ENCODE assay signal across 9 cellular contexts in the genomic region with DNA sequence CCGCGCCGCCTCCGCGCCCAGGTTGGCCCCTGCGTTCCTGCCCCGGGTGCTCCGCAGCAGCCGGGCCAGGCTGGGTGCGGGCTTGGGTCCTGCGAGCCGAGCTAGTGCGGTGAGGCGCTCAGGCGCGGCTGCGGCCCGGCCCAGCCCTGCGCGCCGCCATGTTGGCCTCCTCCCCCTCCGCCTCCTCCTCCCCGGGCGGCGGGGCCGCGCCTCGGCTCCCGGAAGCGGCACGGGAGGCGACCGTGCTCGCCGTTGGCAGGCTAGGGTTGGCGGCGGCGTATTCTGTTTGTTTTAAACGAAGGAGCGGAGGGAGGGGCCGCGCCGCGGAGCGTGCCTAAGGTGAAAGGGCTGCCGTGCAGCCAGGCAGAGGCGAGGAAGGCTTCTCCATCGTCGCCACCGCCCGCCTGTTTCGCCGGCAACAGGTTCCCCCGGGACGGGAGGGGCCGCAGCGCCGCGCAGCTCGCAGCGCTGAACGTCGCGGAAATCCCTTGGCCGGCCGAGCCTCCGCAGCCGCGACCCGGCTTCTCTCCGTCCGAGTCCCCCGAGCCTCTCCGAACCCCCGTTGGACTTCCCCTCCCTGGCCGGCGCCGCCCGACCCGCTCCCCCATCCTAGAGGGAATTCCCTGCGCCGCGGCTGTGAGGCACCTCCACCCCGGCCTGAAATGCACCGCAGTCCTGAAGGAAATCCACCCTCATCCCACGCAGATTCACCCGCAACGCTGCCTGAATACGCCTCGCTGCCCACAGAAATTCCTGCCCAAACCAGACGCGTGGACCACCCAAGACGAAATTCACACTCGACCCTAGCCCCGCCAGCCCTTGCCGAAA. TPM values are rescaled to one million over a fixed set of nuclear protein-coding genes. Genes with fewer than 3 reads are reported as not detected.
A peak's percentile ranks its signal among the peaks of the same experiment; 100 is the strongest.
DNase-seq lines count a peak whose midpoint lies in the region; ATAC-seq, FAIRE-seq and TF ChIP-seq lines count a peak whose summit lies in the region.
"Had no signal": no experiment of that assay in that cellular context is flagged by ENCODE, and none has a peak within 500 bp of the region (broad histone marks: within the 10 kb centered on the region; RNA-seq: fewer than 3 reads in every experiment).

A gene with protein sequence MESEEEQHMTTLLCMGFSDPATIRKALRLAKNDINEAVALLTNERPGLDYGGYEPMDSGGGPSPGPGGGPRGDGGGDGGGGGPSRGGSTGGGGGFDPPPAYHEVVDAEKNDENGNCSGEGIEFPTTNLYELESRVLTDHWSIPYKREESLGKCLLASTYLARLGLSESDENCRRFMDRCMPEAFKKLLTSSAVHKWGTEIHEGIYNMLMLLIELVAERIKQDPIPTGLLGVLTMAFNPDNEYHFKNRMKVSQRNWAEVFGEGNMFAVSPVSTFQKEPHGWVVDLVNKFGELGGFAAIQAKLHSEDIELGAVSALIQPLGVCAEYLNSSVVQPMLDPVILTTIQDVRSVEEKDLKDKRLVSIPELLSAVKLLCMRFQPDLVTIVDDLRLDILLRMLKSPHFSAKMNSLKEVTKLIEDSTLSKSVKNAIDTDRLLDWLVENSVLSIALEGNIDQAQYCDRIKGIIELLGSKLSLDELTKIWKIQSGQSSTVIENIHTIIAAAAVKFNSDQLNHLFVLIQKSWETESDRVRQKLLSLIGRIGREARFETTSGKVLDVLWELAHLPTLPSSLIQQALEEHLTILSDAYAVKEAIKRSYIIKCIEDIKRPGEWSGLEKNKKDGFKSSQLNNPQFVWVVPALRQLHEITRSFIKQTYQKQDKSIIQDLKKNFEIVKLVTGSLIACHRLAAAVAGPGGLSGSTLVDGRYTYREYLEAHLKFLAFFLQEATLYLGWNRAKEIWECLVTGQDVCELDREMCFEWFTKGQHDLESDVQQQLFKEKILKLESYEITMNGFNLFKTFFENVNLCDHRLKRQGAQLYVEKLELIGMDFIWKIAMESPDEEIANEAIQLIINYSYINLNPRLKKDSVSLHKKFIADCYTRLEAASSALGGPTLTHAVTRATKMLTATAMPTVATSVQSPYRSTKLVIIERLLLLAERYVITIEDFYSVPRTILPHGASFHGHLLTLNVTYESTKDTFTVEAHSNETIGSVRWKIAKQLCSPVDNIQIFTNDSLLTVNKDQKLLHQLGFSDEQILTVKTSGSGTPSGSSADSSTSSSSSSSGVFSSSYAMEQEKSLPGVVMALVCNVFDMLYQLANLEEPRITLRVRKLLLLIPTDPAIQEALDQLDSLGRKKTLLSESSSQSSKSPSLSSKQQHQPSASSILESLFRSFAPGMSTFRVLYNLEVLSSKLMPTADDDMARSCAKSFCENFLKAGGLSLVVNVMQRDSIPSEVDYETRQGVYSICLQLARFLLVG (N-terminal part only) (minus strand): TSS at position 171 of the 828 bp plus-strand sequence. CDS start 251 bp downstream, outside the sequence.

- peak; percentile 89 for TF ChIP-seq POLR2A in K562 (conservative IDR thresholded peaks at IDR 0.05)

- H3K4me1 ChIP-seq in K562 (replicated peaks in 1 of 2; ENCODE audit: control insufficient read depth in 2 of 2, insufficient read depth in 2 of 2, low read length in 2 of 2): peaks cover 15 to 31% of the 10 kb centered on the region in 2 experiments

- H3K9ac ChIP-seq in K562 (ENCODE audit: insufficient read depth in 1 of 2, low read depth in 2 of 2, low read length in 2 of 2): peak within 1 kb of the TSS; percentile 91 to 100

- TF ChIP-seq EP300 in K562 (IDR thresholded peaks at IDR 0.05; ENCODE audit: low read length): 0 out of 2 replicates have a peak, but pooled peaks have one; percentile 16

- peak within 1 kb of the TSS; percentile 84 for H3K4me2 ChIP-seq in K562 (ENCODE audit: insufficient read depth, low read length)

- FAIRE-seq in K562 (lab: Jason Lieb, UNC): no peak
- FAIRE-seq: A204.1 had no signal

- intact Hi-C loops in K562 (cut with micrococcal nuclease): loop anchor here (2.0 kb wide), 1 partner anchor 69 kb away; no protein-coding TSS in a partner anchor

- no peaks in the 10 kb centered on the region for H3K9me3 ChIP-seq in K562 (replicated peaks; ENCODE audit: control insufficient read depth, insufficient read depth, low read depth, low read length)

- TF ChIP-seq RAD21 in K562 (CRISPR knock-in tag; conservative IDR thresholded peaks at IDR 0.05 in 1 of 2, IDR thresholded peaks at IDR 0.05 in 1 of 2): 0 out of 4 replicates have a peak, but pooled peaks of 1 of the 2 experiments have one; percentile 13

- no peaks in the 10 kb centered on the region for H3K9me1 ChIP-seq in K562 (ENCODE audit: control insufficient read depth, insufficient read depth, low read length)

- DNase-seq in NCI-H1417 (lab: John Stamatoyannopoulos, UW) (peak; percentile 78 to 89 (median 88)), NCI-H1417 treated with DMSO at 0.1 percent for 48 hours (lab: John Stamatoyannopoulos, UW) (no peak), NCI-H1694 treated with DMSO at 0.1 percent for 48 hours (lab: John Stamatoyannopoulos, UW) (peak; percentile 57), UCSD-AML1 (lab: John Stamatoyannopoulos, UW; ENCODE audit: unreplicated experiment) (peak; percentile 82), K562 (ENCODE audit: extremely low read depth in 1 of 4, low spot score in 3 of 4) (peak; percentile 81 to 90 (median 85)), skeletal muscle cell (ENCODE audit: low read depth) (no peak)

- H3K79me2 ChIP-seq in K562 (ENCODE audit: control insufficient read depth, insufficient read depth, low read length): peaks cover 64% of the 10 kb centered on the region

- in situ Hi-C loops in K562 (cut with MboI): no loop called here

- H3K36me3 ChIP-seq in K562 (ENCODE audit: control insufficient read depth, insufficient read depth, low read length): peaks cover 13% of the 10 kb centered on the region

- H3K27me3 ChIP-seq in K562 (ENCODE audit: control insufficient read depth in 2 of 2, insufficient read depth in 2 of 2, low read length in 2 of 2): no peaks in the 10 kb centered on the region

- POLR2A ChIA-PET in K562 (lab: Yijun Ruan, JAX): interaction anchor here (0.7 to 3.9 kb wide), 4 partner anchors 10 to 58 kb away, joined by 3 to 23 read pairs (median 4); no protein-coding TSS in a partner anchor

- no peaks in the 10 kb centered on the region for H4K20me1 ChIP-seq in K562 (replicated peaks; ENCODE audit: control insufficient read depth, insufficient read depth, low read length)

- H2AFZ ChIP-seq in K562 (ENCODE audit: low read depth, low read length): peak within 1 kb of the TSS; percentile 90

- peak within 1 kb of the TSS; percentile 94 for H3K27ac ChIP-seq in K562 (ENCODE audit: extremely low read depth, low read depth, low read length)

- BruUV-seq in K562 (replicated peaks; lab: Mats Ljungman, UMichigan): no TSS peak

- no peak for TF ChIP-seq CTCF in K562 (IDR thresholded peaks at IDR 0.05 in 2 of 3, conservative IDR thresholded peaks at IDR 0.05 in 1 of 3; ENCODE audit: insufficient read depth in 2 of 3, low read depth in 1 of 3, low read length in 3 of 3)

- ATAC-seq in HG02852 (IDR thresholded peaks at IDR 0.05; ENCODE audit: unreplicated experiment) (peak; percentile 78), K562 (peak; percentile 83)

- CTCF ChIA-PET in K562 (lab: Yijun Ruan, JAX; ENCODE audit: low intra/inter-chr PET ratio): no interaction called here

- H3K4me3 ChIP-seq in K562: peak within 1 kb of the TSS; percentile 80
- peak within 1 kb of the TSS; percentile 79 for H3K4me3 ChIP-seq in iPS-11a (ENCODE audit: low read depth, low read length)
- H3K4me3 ChIP-seq in skeletal muscle cell (ENCODE audit: low read depth, low read length): peak within 1 kb of the TSS; percentile 79

- WGBS in K562 (ENCODE audit: insufficient coverage, low coverage, missing lambda C conversion rate): under 1% methylated on average over 79 of the region's 96 CpGs

TF ChIP-seq in K562, 482 proteins besides CTCF, POLR2A, EP300 and RAD21 (continues in another document):
- TF ChIP-seq JUNB (CRISPR knock-in tag; conservative IDR thresholded peaks at IDR 0.05) (no peak), GABPB1 (CRISPR knock-in tag; IDR thresholded peaks at IDR 0.05) (peak; percentile 75), EGR1 (conservative IDR thresholded peaks at IDR 0.05) (no peak), SNRNP70 (optimal IDR thresholded peaks at IDR 0.05; ENCODE audit: low read depth, low read length) (no peak), PHF21A (IDR thresholded peaks at IDR 0.05; ENCODE audit: borderline replicate concordance, low read depth) (no peak), HMG20B (CRISPR knock-in tag; IDR thresholded peaks at IDR 0.05) (no peak), ZNF561 (CRISPR knock-in tag; conservative IDR thresholded peaks at IDR 0.05) (no peak), RBM14 (IDR thresholded peaks at IDR 0.05; ENCODE audit: borderline replicate concordance, insufficient read depth, low read depth, low read length) (no peak)

RNA-seq across cellular contexts. Expression of the gene that starts here (rescaled TPM):
- total RNA-seq in K562 (2011; cell fraction: chromatin; rRNA removed; ENCODE audit: low replicate concordance): 62.0 and 200 TPM in 2 replicates
- 24.7 and 42.9 TPM in 2 replicates for total RNA-seq in K562 (2011; cell fraction: nucleolus; rRNA removed)
- 66.4 and 102 TPM in 2 replicates for total RNA-seq in K562 (2011; cell fraction: nucleoplasm; rRNA removed)
- total RNA-seq in K562 (2014; rRNA removed): 33.9 and 36.8 TPM in 2 replicates
- 54.5 and 56.4 TPM in 2 replicates for total RNA-seq in K562 (2014; rRNA removed; fragmentation: Illumina TruSeq; extraction: Trizol)
- total RNA-seq in K562 (2015; rRNA removed; fragmentation: Illumina TruSeq; extraction: Trizol): 57.6 and 62.6 TPM in 2 replicates
- 40.5 and 43.4 TPM in 2 replicates for total RNA-seq in K562 (2021)
- 22.0 and 31.3 TPM in 2 replicates for polyA plus RNA-seq in K562 (2011; rRNA removed)
- polyA plus RNA-seq in K562 (2011; cell fraction: cytosol; rRNA removed): 14.2 and 17.7 TPM in 2 replicates
- 47.1 and 49.3 TPM in 2 replicates for polyA plus RNA-seq in K562 (2011; cell fraction: nucleus; rRNA removed)
- polyA plus RNA-seq in K562 (2012): 23.4 and 27.9 TPM in 2 replicates
- polyA plus RNA-seq in K562 (2014; fragmentation: Illumina TruSeq; extraction: Trizol): 38.2 and 43.5 TPM in 2 replicates
- 10 to 100 TPM in 1 of 2 experiments, 1 to 10 TPM in 1; 7.7 to 14.1 TPM for polyA plus RNA-seq in K562 (2014; fragmentation: Nextera tagmentation; extraction: Ambion mirVana)
- 25.7 and 32.9 TPM in 2 replicates for polyA plus RNA-seq in K562 (2014; rRNA removed)
- polyA minus RNA-seq in K562 (2011; rRNA and poly(A)+ RNA removed): 109 and 122 TPM in 2 replicates
- polyA minus RNA-seq in K562 (2011; cell fraction: cytosol; rRNA and poly(A)+ RNA removed): 32.7 and 45.0 TPM in 2 replicates
- polyA minus RNA-seq in K562 (2011; cell fraction: nucleus; rRNA and poly(A)+ RNA removed): 65.6 and 111 TPM in 2 replicates

Comparison
In these comparisons a context has a peak if more than half of its experiments do, and no peak if none do; other contexts are left out.
1. DNase-seq: peak in NCI-H1417 (3 of 3), NCI-H1694 treated with DMSO at 0.1 percent for 48 hours (single experiment), UCSD-AML1 (single experiment) and K562 (4 of 4); none in NCI-H1417 treated with DMSO at 0.1 percent for 48 hours (single experiment) and skeletal muscle cell (single experiment).
2. Peak in every context shown above with its lines, with median percentiles within 50 percentile points of each other: H3K4me3 ChIP-seq.